ENCODE assay signal across 7 cellular contexts in genomic region chr10:78382047-78382446, GRCh38.
"Had no signal": no experiment of that assay in that cellular context is flagged by ENCODE, and none has a peak within 500 bp of the region (broad histone marks: within the 10 kb centered on the region; RNA-seq: fewer than 3 reads in every experiment).

No MANE protein-coding gene starts in this region.

- DNase-seq: GM23248, GOT3, H7, HFFc6 had no signal

- H3K4me3 Mint-ChIP-seq: HFFc6, IgD-negative memory B cell had no signal

- H3K4me3 ChIP-seq: GM23248, HAP-1 had no signal

- H3K36me3 ChIP-seq: HAP-1 had no signal

- H3K27ac ChIP-seq: GM23248 had no signal

- H3K4me1 ChIP-seq: HAP-1 had no signal

- H3K9ac ChIP-seq: GM23248 had no signal

- H3K27ac Mint-ChIP-seq: HFFc6 had no signal

- H3K9me3 ChIP-seq: HAP-1 had no signal

- ATAC-seq: HCT116 had no signal

- H3K4me1 Mint-ChIP-seq: IgD-negative memory B cell had no signal

- H2AFZ ChIP-seq: GM23248 had no signal
